ENCODE assay signal across 4 cellular contexts in genomic region chrX:3375878-3376508, GRCh38. TPM values are rescaled to one million over a fixed set of nuclear protein-coding genes. Genes with fewer than 3 reads are reported as not detected.
"Had no signal": no experiment of that assay in that cellular context is flagged by ENCODE, and none has a peak within 500 bp of the region (broad histone marks: within the 10 kb centered on the region; RNA-seq: fewer than 3 reads in every experiment).

No MANE protein-coding gene starts in this region.

RNA-seq across cellular contexts. Expression of gene MXRA5, which starts 29.5 kb away (rescaled TPM):
- total RNA-seq: HepG2, HT1080, NCI-H460, SK-MEL-5 had no signal
- polyA plus RNA-seq: HepG2 had no signal
